Comparison of ENCODE assay signal across 3 cellular contexts in the genomic region with DNA sequence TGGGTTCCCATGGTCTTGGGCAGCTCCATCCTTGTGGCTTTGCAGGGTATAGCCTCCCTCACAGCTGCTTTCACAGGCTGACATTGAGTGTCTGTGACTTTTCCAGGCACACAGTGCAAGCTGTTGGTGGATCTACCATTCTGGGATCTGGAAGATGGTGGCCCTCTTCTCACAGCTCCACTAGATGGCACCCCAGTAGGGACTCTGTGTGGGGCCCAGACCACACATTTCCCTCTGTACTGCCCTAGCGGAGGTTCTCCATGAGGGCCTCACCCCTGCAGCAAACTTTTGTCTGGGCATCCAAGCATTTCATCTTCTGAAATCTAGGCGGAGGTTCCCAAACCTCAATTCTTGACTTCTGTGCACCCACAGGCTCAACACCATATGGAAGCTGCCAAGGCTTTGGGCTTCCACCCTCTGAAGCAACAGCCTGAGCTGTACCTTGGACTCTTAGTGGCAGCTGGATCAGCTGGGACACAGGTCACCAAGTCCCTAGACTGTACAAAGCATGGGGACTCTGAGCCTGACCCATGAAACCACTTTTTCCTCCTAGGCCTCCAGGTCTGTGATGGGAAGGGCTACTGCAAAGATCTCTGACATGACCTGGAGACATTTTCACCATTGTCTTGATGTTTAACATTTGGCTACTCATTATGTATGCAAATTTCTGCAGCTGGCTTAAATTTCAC.
TF ChIP-seq lines count a peak whose summit lies in the region.

No MANE protein-coding gene starts in this region.

TF ChIP-seq in HEK293, 187 proteins besides CTCF, POLR2A, EP300 and RAD21:
- peak; percentile 68 for TF ChIP-seq ZNF585B (tag by site-specific recombination; IDR thresholded peaks at IDR 0.05)

TF ChIP-seq in HepG2, 621 proteins besides CTCF, POLR2A, EP300 and RAD21:
- TF ChIP-seq, protein P1, sequence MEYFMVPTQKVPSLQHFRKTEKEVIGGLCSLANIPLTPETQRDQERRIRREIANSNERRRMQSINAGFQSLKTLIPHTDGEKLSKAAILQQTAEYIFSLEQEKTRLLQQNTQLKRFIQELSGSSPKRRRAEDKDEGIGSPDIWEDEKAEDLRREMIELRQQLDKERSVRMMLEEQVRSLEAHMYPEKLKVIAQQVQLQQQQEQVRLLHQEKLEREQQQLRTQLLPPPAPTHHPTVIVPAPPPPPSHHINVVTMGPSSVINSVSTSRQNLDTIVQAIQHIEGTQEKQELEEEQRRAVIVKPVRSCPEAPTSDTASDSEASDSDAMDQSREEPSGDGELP (IDR thresholded peaks at IDR 0.05; ENCODE audit: borderline replicate concordance, low read depth) = peak; percentile 78
- peak; percentile 68; the same call in 1 of the 2 replicates for TF ChIP-seq HNF4A (CRISPR knock-in tag; IDR thresholded peaks at IDR 0.05)
- 0 out of 2 replicates have a peak, but pooled peaks have one; percentile 52 for TF ChIP-seq CC2D1A (CRISPR knock-in tag; IDR thresholded peaks at IDR 0.05)
- TF ChIP-seq ZNF644 (CRISPR knock-in tag; IDR thresholded peaks at IDR 0.05; ENCODE audit: low read depth) = 0 out of 2 replicates have a peak, but pooled peaks have one; percentile 28
- 0 out of 2 replicates have a peak, but pooled peaks have one; percentile 25 for TF ChIP-seq ZMYM4 (CRISPR knock-in tag; IDR thresholded peaks at IDR 0.05)
- 0 out of 2 replicates have a peak, but pooled peaks have one; percentile 31 for TF ChIP-seq HOXA3 (CRISPR knock-in tag; IDR thresholded peaks at IDR 0.05)
- TF ChIP-seq CEBPG (CRISPR knock-in tag; IDR thresholded peaks at IDR 0.05) = 0 out of 2 replicates have a peak, but pooled peaks have one; percentile 17
- TF ChIP-seq, protein P2, sequence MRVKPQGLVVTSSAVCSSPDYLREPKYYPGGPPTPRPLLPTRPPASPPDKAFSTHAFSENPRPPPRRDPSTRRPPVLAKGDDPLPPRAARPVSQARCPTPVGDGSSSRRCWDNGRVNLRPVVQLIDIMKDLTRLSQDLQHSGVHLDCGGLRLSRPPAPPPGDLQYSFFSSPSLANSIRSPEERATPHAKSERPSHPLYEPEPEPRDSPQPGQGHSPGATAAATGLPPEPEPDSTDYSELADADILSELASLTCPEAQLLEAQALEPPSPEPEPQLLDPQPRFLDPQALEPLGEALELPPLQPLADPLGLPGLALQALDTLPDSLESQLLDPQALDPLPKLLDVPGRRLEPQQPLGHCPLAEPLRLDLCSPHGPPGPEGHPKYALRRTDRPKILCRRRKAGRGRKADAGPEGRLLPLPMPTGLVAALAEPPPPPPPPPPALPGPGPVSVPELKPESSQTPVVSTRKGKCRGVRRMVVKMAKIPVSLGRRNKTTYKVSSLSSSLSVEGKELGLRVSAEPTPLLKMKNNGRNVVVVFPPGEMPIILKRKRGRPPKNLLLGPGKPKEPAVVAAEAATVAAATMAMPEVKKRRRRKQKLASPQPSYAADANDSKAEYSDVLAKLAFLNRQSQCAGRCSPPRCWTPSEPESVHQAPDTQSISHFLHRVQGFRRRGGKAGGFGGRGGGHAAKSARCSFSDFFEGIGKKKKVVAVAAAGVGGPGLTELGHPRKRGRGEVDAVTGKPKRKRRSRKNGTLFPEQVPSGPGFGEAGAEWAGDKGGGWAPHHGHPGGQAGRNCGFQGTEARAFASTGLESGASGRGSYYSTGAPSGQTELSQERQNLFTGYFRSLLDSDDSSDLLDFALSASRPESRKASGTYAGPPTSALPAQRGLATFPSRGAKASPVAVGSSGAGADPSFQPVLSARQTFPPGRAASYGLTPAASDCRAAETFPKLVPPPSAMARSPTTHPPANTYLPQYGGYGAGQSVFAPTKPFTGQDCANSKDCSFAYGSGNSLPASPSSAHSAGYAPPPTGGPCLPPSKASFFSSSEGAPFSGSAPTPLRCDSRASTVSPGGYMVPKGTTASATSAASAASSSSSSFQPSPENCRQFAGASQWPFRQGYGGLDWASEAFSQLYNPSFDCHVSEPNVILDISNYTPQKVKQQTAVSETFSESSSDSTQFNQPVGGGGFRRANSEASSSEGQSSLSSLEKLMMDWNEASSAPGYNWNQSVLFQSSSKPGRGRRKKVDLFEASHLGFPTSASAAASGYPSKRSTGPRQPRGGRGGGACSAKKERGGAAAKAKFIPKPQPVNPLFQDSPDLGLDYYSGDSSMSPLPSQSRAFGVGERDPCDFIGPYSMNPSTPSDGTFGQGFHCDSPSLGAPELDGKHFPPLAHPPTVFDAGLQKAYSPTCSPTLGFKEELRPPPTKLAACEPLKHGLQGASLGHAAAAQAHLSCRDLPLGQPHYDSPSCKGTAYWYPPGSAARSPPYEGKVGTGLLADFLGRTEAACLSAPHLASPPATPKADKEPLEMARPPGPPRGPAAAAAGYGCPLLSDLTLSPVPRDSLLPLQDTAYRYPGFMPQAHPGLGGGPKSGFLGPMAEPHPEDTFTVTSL (CRISPR knock-in tag; IDR thresholded peaks at IDR 0.05; ENCODE audit: borderline replicate concordance) = peak; percentile 12; the same call in 1 of the 2 replicates

TF ChIP-seq in liver, 16 proteins besides CTCF, POLR2A, EP300 and RAD21:
- TF ChIP-seq RXRA (IDR thresholded peaks at IDR 0.05) (peak; percentile 47 to 58), HNF4G (IDR thresholded peaks at IDR 0.05) (peak; percentile 54), HNF4A (conservative IDR thresholded peaks at IDR 0.05) (peak; percentile 88 to 90), SP1 (IDR thresholded peaks at IDR 0.05) (peak; percentile 48)
